ENCODE assay signal across 1 cellular context in the genomic region with DNA sequence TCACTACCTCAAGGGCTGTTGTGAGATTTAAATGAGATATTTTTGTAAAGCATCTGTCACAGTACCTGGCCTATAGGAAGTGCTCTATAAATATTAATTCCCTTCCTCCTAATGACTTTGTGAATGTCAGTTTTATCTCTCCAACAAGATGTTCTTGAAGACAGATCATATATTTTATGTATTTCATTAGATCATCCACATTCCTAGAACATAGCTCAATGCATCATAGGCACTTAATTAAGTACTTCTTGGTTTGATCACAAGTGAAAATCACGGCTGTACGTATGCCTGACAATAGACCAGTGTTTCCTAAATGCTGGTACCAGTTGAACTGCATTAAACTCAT.
TF ChIP-seq lines count a peak whose summit lies in the region.

No MANE protein-coding gene starts in this region.

TF ChIP-seq in SK-N-SH treated with all-trans-retinoic acid at 6 μM for 48 hours, 23 proteins besides CTCF, POLR2A, EP300 and RAD21 (continued from another document):
- TF ChIP-seq, protein P1, sequence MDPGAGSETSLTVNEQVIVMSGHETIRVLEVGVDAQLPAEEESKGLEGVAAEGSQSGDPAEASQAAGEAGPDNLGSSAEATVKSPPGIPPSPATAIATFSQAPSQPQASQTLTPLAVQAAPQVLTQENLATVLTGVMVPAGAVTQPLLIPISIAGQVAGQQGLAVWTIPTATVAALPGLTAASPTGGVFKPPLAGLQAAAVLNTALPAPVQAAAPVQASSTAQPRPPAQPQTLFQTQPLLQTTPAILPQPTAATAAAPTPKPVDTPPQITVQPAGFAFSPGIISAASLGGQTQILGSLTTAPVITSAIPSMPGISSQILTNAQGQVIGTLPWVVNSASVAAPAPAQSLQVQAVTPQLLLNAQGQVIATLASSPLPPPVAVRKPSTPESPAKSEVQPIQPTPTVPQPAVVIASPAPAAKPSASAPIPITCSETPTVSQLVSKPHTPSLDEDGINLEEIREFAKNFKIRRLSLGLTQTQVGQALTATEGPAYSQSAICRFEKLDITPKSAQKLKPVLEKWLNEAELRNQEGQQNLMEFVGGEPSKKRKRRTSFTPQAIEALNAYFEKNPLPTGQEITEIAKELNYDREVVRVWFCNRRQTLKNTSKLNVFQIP (CRISPR knock-in tag; IDR thresholded peaks at IDR 0.05; ENCODE audit: borderline replicate concordance, low read depth), result no peak; the same call in 1 of the 2 replicates
- TF ChIP-seq TOX (CRISPR knock-in tag; IDR thresholded peaks at IDR 0.05; ENCODE audit: borderline replicate concordance) (no peak), CSDC2 (CRISPR knock-in tag; IDR thresholded peaks at IDR 0.05) (0 out of 2 replicates have a peak, but pooled peaks have one; percentile 58), ESRRG (CRISPR knock-in tag; IDR thresholded peaks at IDR 0.05) (peak; percentile 90), ZNF8 (CRISPR knock-in tag; IDR thresholded peaks at IDR 0.05) (peak; percentile 55; the same call in 1 of the 2 replicates), ZC3H10 (CRISPR knock-in tag; IDR thresholded peaks at IDR 0.05) (0 out of 2 replicates have a peak, but pooled peaks have one; percentile 23), RARB (CRISPR knock-in tag; IDR thresholded peaks at IDR 0.05) (no peak), ZNF565 (CRISPR knock-in tag; conservative IDR thresholded peaks at IDR 0.05; ENCODE audit: low read depth) (no peak), CSRNP3 (CRISPR knock-in tag; IDR thresholded peaks at IDR 0.05) (peak; percentile 93; the same call in 1 of the 2 replicates), PPARA (CRISPR knock-in tag; IDR thresholded peaks at IDR 0.05; ENCODE audit: borderline replicate concordance) (no peak), ZFP30 (CRISPR knock-in tag; IDR thresholded peaks at IDR 0.05) (no peak), PATZ1 (CRISPR knock-in tag; IDR thresholded peaks at IDR 0.05; ENCODE audit: borderline replicate concordance) (peak; percentile 76; the same call in 1 of the 2 replicates), GLIS3 (CRISPR knock-in tag; IDR thresholded peaks at IDR 0.05) (peak; percentile 87), TCF4 (CRISPR knock-in tag; IDR thresholded peaks at IDR 0.05; ENCODE audit: borderline replicate concordance) (peak; percentile 62), CREB5 (CRISPR knock-in tag; IDR thresholded peaks at IDR 0.05; ENCODE audit: low read depth) (peak; percentile 99), ZNF70 (CRISPR knock-in tag; IDR thresholded peaks at IDR 0.05) (no peak), ARNTL (CRISPR knock-in tag; IDR thresholded peaks at IDR 0.05; ENCODE audit: borderline replicate concordance, low read depth) (no peak), ZFP3 (CRISPR knock-in tag; IDR thresholded peaks at IDR 0.05) (peak; percentile 78), SNAI2 (CRISPR knock-in tag; IDR thresholded peaks at IDR 0.05) (peak; percentile 80; the same call in 1 of the 2 replicates)
- TF ChIP-seq, protein P2, sequence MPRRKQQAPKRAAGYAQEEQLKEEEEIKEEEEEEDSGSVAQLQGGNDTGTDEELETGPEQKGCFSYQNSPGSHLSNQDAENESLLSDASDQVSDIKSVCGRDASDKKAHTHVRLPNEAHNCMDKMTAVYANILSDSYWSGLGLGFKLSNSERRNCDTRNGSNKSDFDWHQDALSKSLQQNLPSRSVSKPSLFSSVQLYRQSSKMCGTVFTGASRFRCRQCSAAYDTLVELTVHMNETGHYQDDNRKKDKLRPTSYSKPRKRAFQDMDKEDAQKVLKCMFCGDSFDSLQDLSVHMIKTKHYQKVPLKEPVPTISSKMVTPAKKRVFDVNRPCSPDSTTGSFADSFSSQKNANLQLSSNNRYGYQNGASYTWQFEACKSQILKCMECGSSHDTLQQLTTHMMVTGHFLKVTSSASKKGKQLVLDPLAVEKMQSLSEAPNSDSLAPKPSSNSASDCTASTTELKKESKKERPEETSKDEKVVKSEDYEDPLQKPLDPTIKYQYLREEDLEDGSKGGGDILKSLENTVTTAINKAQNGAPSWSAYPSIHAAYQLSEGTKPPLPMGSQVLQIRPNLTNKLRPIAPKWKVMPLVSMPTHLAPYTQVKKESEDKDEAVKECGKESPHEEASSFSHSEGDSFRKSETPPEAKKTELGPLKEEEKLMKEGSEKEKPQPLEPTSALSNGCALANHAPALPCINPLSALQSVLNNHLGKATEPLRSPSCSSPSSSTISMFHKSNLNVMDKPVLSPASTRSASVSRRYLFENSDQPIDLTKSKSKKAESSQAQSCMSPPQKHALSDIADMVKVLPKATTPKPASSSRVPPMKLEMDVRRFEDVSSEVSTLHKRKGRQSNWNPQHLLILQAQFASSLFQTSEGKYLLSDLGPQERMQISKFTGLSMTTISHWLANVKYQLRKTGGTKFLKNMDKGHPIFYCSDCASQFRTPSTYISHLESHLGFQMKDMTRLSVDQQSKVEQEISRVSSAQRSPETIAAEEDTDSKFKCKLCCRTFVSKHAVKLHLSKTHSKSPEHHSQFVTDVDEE (CRISPR knock-in tag; IDR thresholded peaks at IDR 0.05), result peak; percentile 66; the same call in 1 of the 2 replicates
